In genomic region chr6:134174790-134175531, GRCh38 we compare ENCODE assay signal across 1 cellular context.
TF ChIP-seq lines count a peak whose summit lies in the region.

No MANE protein-coding gene starts in this region.

TF ChIP-seq in HepG2, 621 proteins besides CTCF, POLR2A, EP300 and RAD21 (continued from another document and continues in another):
- TF ChIP-seq, protein P1, sequence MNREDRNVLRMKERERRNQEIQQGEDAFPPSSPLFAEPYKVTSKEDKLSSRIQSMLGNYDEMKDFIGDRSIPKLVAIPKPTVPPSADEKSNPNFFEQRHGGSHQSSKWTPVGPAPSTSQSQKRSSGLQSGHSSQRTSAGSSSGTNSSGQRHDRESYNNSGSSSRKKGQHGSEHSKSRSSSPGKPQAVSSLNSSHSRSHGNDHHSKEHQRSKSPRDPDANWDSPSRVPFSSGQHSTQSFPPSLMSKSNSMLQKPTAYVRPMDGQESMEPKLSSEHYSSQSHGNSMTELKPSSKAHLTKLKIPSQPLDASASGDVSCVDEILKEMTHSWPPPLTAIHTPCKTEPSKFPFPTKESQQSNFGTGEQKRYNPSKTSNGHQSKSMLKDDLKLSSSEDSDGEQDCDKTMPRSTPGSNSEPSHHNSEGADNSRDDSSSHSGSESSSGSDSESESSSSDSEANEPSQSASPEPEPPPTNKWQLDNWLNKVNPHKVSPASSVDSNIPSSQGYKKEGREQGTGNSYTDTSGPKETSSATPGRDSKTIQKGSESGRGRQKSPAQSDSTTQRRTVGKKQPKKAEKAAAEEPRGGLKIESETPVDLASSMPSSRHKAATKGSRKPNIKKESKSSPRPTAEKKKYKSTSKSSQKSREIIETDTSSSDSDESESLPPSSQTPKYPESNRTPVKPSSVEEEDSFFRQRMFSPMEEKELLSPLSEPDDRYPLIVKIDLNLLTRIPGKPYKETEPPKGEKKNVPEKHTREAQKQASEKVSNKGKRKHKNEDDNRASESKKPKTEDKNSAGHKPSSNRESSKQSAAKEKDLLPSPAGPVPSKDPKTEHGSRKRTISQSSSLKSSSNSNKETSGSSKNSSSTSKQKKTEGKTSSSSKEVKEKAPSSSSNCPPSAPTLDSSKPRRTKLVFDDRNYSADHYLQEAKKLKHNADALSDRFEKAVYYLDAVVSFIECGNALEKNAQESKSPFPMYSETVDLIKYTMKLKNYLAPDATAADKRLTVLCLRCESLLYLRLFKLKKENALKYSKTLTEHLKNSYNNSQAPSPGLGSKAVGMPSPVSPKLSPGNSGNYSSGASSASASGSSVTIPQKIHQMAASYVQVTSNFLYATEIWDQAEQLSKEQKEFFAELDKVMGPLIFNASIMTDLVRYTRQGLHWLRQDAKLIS (CRISPR knock-in tag; IDR thresholded peaks at IDR 0.05), result peak; percentile 26; the same call in 1 of the 2 replicates
- TF ChIP-seq, protein P2, sequence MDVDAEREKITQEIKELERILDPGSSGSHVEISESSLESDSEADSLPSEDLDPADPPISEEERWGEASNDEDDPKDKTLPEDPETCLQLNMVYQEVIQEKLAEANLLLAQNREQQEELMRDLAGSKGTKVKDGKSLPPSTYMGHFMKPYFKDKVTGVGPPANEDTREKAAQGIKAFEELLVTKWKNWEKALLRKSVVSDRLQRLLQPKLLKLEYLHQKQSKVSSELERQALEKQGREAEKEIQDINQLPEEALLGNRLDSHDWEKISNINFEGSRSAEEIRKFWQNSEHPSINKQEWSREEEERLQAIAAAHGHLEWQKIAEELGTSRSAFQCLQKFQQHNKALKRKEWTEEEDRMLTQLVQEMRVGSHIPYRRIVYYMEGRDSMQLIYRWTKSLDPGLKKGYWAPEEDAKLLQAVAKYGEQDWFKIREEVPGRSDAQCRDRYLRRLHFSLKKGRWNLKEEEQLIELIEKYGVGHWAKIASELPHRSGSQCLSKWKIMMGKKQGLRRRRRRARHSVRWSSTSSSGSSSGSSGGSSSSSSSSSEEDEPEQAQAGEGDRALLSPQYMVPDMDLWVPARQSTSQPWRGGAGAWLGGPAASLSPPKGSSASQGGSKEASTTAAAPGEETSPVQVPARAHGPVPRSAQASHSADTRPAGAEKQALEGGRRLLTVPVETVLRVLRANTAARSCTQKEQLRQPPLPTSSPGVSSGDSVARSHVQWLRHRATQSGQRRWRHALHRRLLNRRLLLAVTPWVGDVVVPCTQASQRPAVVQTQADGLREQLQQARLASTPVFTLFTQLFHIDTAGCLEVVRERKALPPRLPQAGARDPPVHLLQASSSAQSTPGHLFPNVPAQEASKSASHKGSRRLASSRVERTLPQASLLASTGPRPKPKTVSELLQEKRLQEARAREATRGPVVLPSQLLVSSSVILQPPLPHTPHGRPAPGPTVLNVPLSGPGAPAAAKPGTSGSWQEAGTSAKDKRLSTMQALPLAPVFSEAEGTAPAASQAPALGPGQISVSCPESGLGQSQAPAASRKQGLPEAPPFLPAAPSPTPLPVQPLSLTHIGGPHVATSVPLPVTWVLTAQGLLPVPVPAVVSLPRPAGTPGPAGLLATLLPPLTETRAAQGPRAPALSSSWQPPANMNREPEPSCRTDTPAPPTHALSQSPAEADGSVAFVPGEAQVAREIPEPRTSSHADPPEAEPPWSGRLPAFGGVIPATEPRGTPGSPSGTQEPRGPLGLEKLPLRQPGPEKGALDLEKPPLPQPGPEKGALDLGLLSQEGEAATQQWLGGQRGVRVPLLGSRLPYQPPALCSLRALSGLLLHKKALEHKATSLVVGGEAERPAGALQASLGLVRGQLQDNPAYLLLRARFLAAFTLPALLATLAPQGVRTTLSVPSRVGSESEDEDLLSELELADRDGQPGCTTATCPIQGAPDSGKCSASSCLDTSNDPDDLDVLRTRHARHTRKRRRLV (CRISPR knock-in tag; IDR thresholded peaks at IDR 0.05), result no peak
- TF ChIP-seq GATAD1 (CRISPR knock-in tag; IDR thresholded peaks at IDR 0.05) (peak; percentile 65), DNMT3B (CRISPR knock-in tag; conservative IDR thresholded peaks at IDR 0.05) (no peak), PRDM15 (CRISPR knock-in tag; IDR thresholded peaks at IDR 0.05) (peak; percentile 40; the same call in 1 of the 2 replicates), ZNF414 (CRISPR knock-in tag; IDR thresholded peaks at IDR 0.05) (peak; percentile 40; the same call in 1 of the 2 replicates), TSC22D2 (CRISPR knock-in tag; IDR thresholded peaks at IDR 0.05; ENCODE audit: borderline replicate concordance) (peak; percentile 51; the same call in 1 of the 2 replicates), SALL1 (CRISPR knock-in tag; IDR thresholded peaks at IDR 0.05) (peak; percentile 89), HNRNPH1 (optimal IDR thresholded peaks at IDR 0.05; ENCODE audit: low read depth, low read length) (no peak), ZNF772 (CRISPR knock-in tag; IDR thresholded peaks at IDR 0.05) (peak; percentile 46; the same call in 1 of the 2 replicates), RARA (CRISPR knock-in tag; IDR thresholded peaks at IDR 0.05) (0 out of 2 replicates have a peak, but pooled peaks have one; percentile 16), ONECUT2 (CRISPR knock-in tag; IDR thresholded peaks at IDR 0.05) (no peak), ZNF460 (CRISPR knock-in tag; IDR thresholded peaks at IDR 0.05; ENCODE audit: borderline replicate concordance) (0 out of 2 replicates have a peak, but pooled peaks have one; percentile 8), ZNF3 (CRISPR knock-in tag; IDR thresholded peaks at IDR 0.05) (no peak), FLYWCH1 (CRISPR knock-in tag; IDR thresholded peaks at IDR 0.05) (0 out of 2 replicates have a peak, but pooled peaks have one; percentile 69), RXRB (CRISPR knock-in tag; IDR thresholded peaks at IDR 0.05; ENCODE audit: borderline replicate concordance) (peak; percentile 79), RBAK (CRISPR knock-in tag; IDR thresholded peaks at IDR 0.05) (0 out of 2 replicates have a peak, but pooled peaks have one; percentile 5), ZNF816 (CRISPR knock-in tag; IDR thresholded peaks at IDR 0.05; ENCODE audit: borderline replicate concordance) (peak; percentile 79), ARID5B (CRISPR knock-in tag; IDR thresholded peaks at IDR 0.05) (peak; percentile 62), ZNF10 (CRISPR knock-in tag; IDR thresholded peaks at IDR 0.05; ENCODE audit: borderline replicate concordance, low read depth) (no peak)
- TF ChIP-seq, protein P3, sequence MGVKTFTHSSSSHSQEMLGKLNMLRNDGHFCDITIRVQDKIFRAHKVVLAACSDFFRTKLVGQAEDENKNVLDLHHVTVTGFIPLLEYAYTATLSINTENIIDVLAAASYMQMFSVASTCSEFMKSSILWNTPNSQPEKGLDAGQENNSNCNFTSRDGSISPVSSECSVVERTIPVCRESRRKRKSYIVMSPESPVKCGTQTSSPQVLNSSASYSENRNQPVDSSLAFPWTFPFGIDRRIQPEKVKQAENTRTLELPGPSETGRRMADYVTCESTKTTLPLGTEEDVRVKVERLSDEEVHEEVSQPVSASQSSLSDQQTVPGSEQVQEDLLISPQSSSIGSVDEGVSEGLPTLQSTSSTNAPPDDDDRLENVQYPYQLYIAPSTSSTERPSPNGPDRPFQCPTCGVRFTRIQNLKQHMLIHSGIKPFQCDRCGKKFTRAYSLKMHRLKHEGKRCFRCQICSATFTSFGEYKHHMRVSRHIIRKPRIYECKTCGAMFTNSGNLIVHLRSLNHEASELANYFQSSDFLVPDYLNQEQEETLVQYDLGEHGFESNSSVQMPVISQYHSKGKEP (CRISPR knock-in tag; IDR thresholded peaks at IDR 0.05), result no peak
- TF ChIP-seq, protein P4, sequence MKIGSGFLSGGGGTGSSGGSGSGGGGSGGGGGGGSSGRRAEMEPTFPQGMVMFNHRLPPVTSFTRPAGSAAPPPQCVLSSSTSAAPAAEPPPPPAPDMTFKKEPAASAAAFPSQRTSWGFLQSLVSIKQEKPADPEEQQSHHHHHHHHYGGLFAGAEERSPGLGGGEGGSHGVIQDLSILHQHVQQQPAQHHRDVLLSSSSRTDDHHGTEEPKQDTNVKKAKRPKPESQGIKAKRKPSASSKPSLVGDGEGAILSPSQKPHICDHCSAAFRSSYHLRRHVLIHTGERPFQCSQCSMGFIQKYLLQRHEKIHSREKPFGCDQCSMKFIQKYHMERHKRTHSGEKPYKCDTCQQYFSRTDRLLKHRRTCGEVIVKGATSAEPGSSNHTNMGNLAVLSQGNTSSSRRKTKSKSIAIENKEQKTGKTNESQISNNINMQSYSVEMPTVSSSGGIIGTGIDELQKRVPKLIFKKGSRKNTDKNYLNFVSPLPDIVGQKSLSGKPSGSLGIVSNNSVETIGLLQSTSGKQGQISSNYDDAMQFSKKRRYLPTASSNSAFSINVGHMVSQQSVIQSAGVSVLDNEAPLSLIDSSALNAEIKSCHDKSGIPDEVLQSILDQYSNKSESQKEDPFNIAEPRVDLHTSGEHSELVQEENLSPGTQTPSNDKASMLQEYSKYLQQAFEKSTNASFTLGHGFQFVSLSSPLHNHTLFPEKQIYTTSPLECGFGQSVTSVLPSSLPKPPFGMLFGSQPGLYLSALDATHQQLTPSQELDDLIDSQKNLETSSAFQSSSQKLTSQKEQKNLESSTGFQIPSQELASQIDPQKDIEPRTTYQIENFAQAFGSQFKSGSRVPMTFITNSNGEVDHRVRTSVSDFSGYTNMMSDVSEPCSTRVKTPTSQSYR (CRISPR knock-in tag; IDR thresholded peaks at IDR 0.05; ENCODE audit: borderline replicate concordance), result peak; percentile 7; the same call in 1 of the 2 replicates
- TF ChIP-seq, protein P5, sequence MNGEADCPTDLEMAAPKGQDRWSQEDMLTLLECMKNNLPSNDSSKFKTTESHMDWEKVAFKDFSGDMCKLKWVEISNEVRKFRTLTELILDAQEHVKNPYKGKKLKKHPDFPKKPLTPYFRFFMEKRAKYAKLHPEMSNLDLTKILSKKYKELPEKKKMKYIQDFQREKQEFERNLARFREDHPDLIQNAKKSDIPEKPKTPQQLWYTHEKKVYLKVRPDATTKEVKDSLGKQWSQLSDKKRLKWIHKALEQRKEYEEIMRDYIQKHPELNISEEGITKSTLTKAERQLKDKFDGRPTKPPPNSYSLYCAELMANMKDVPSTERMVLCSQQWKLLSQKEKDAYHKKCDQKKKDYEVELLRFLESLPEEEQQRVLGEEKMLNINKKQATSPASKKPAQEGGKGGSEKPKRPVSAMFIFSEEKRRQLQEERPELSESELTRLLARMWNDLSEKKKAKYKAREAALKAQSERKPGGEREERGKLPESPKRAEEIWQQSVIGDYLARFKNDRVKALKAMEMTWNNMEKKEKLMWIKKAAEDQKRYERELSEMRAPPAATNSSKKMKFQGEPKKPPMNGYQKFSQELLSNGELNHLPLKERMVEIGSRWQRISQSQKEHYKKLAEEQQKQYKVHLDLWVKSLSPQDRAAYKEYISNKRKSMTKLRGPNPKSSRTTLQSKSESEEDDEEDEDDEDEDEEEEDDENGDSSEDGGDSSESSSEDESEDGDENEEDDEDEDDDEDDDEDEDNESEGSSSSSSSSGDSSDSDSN (CRISPR knock-in tag; IDR thresholded peaks at IDR 0.05), result peak; percentile 97
